Comparison of ENCODE assay signal across 1 cellular context in genomic region chr12:54604436-54604835, GRCh38.
TF ChIP-seq lines count a peak whose summit lies in the region.

No MANE protein-coding gene starts in this region.

TF ChIP-seq in GM23338, 12 proteins besides CTCF, POLR2A, EP300 and RAD21 (continued from another document):
- TF ChIP-seq REST (IDR thresholded peaks at IDR 0.05; ENCODE audit: unreplicated experiment): no peak
- TF ChIP-seq JUNB (IDR thresholded peaks at IDR 0.05; ENCODE audit: unreplicated experiment): no peak
- TF ChIP-seq ZNF462 (CRISPR knock-in tag; IDR thresholded peaks at IDR 0.05): no peak
- TF ChIP-seq EZH2phosphoT487 (IDR thresholded peaks at IDR 0.05; ENCODE audit: unreplicated experiment): no peak
- no peak for TF ChIP-seq ZNF114 (CRISPR knock-in tag; IDR thresholded peaks at IDR 0.05)
- no peak for TF ChIP-seq EZH2 (IDR thresholded peaks at IDR 0.05; ENCODE audit: low read depth, unreplicated experiment)
- TF ChIP-seq POLR2AphosphoS5 (IDR thresholded peaks at IDR 0.05; ENCODE audit: low read depth): no peak
TF ChIP-seq in GM23338: peak in this region for 0.
